1 cellular context compared by ENCODE assay signal in the genomic region with DNA sequence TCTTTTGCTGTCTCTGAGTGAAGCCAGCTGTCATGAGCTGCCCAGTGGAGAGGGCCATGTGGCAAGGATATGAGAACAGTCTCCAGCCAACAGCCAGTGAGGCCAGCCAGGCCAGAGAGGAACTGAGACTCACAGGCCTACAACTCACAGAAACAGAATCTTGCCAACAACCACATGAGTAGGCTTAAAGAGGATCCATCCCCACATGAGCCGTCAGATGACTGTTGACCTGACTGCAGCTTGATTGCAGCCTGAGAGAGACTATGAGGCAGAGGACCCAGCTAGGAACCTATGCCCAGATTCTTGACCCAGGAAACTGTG.
A peak's percentile ranks its signal among the peaks of the same experiment; 100 is the strongest.
TF ChIP-seq lines count a peak whose summit lies in the region.

No MANE protein-coding gene starts in this region.

TF ChIP-seq in GM12878, 131 proteins besides CTCF, POLR2A, EP300 and RAD21 (continued from another document):
- peak; percentile 72; the same call in 1 of the 2 replicates for TF ChIP-seq CBX5 (IDR thresholded peaks at IDR 0.05; ENCODE audit: low read depth)
- no peak for TF ChIP-seq CEBPB (IDR thresholded peaks at IDR 0.05; ENCODE audit: borderline replicate concordance in 1 of 2, low read depth in 2 of 2, low read length in 2 of 2)
- peak; percentile 87 for TF ChIP-seq SPI1 (IDR thresholded peaks at IDR 0.05; ENCODE audit: borderline replicate concordance, insufficient read depth, low read depth, low read length)
TF ChIP-seq in GM12878: peak in this region for 5.
